20 cellular contexts compared by ENCODE assay signal in the genomic region with DNA sequence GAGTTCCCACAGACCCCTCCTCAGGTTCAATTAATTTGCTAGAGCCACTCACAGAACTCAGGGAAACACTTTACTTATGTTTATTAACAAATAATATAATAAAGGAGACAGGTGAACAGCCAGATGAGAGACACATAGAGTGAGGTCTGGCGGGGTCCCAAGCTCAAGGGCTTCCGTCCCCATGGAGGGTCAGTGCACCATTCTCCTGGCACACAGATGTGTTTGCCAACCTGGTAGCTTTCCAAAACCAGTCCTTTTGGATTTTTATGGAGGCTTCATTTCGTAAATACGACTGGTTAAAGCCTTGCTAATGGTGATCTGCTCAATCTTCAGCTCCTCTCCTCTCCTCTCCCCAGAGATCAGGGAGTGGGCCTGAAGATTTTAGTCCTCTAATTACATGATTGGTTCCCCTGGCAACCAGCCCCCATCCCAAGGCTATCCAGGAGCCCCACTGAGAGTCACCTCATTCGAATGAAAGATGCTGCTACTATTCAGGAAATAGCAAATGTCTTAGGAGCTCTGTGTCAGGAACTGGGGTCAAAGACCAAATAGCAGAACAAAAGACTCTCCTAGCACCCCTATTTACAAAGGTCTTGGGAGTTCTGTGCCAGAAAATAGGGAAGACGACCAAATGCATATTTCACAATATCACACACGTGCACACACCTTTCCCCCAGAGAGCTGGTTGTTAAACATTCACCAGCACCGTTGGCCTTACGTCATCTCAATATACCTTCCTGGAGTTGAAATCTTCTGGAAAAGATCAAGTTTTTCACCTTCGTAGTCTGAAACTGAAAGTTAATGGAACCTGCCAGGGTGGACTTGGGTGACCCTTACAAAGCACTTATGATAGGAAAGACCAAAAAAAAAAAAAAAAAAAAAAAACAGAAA. TPM values are rescaled to one million over a fixed set of nuclear protein-coding genes. Genes with fewer than 3 reads are reported as not detected.
DNase-seq lines count a peak whose midpoint lies in the region; ATAC-seq, FAIRE-seq and TF ChIP-seq lines count a peak whose summit lies in the region.
"Had no signal": no experiment of that assay in that cellular context is flagged by ENCODE, and none has a peak within 500 bp of the region (broad histone marks: within the 10 kb centered on the region; RNA-seq: fewer than 3 reads in every experiment).

No MANE protein-coding gene starts in this region.

- H3K4me3 ChIP-seq in A549: no peak overlapping the region
- no peak overlapping the region for H3K4me3 ChIP-seq in duodenal mucosa (ENCODE audit: low read depth in 1 of 2, low read length in 2 of 2)
- peak overlapping the region; percentile 16 to 41 for H3K4me3 ChIP-seq in mucosa of rectum (ENCODE audit: low read length in 2 of 2)
- H3K4me3 ChIP-seq: esophagus muscularis mucosa, heart left ventricle, SJCRH30 had no signal

- H3K4me1 ChIP-seq in A549 (peaks cover 14% of the 10 kb centered on the region), duodenal mucosa (ENCODE audit: control insufficient read depth in 1 of 2, insufficient read depth in 2 of 2, low read length in 2 of 2) (peaks cover 0 to 19% of the 10 kb centered on the region in 2 donors), mucosa of rectum (ENCODE audit: control insufficient read depth in 2 of 2, insufficient read depth in 2 of 2, low read length in 2 of 2) (peaks cover 12 to 16% of the 10 kb centered on the region in 2 donors)
- H3K4me1 ChIP-seq: esophagus muscularis mucosa, SJCRH30 had no signal

- H3K9ac ChIP-seq in duodenal mucosa (ENCODE audit: low read depth in 1 of 2, low read length in 2 of 2): peak overlapping the region in 1 of 2 donors; percentile 79
- H3K9ac ChIP-seq in mucosa of rectum (ENCODE audit: low read depth in 1 of 2, low read length in 2 of 2): peak overlapping the region; percentile 53 to 64

- CTCF ChIA-PET in A549 (lab: Yijun Ruan, JAX): interaction anchor here (0.8 to 3.1 kb wide), 3 partner anchors 31 to 197 kb away, joined by 3 to 15 read pairs (median 3); no protein-coding TSS in a partner anchor

- TF ChIP-seq CTCF in A549 (IDR thresholded peaks at IDR 0.05): no peak

- no peak for TF ChIP-seq POLR2A in A549 (IDR thresholded peaks at IDR 0.05; ENCODE audit: low read length)

- no peak for FAIRE-seq in A549 (lab: Jason Lieb, UNC)

- WGBS in A549 (ENCODE audit: missing lambda C conversion rate): 42% methylated on average over 10 of the region's 10 CpGs

- POLR2A ChIA-PET in A549 (lab: Yijun Ruan, JAX): no interaction called here

- peak overlapping the region; percentile 56 for H3K4me2 ChIP-seq in A549

- H3K36me3 ChIP-seq in duodenal mucosa (ENCODE audit: control insufficient read depth in 1 of 2, insufficient read depth in 2 of 2, low read length in 2 of 2): no peaks in the 10 kb centered on the region
- H3K36me3 ChIP-seq in mucosa of rectum (ENCODE audit: control insufficient read depth in 2 of 2, insufficient read depth in 2 of 2, low read length in 2 of 2): no peaks in the 10 kb centered on the region
- H3K36me3 ChIP-seq: esophagus muscularis mucosa, heart left ventricle, SJCRH30 had no signal

- peak in 1 of 2 experiments; percentile 34; a peak in 2 of 6 replicates for ATAC-seq in A549
- ATAC-seq: stimulated activated naive CD8-positive, alpha-beta T cell treated with anti-CD3 and anti-CD28 coated beads, Interleukin-15, amount 100 ng/mL, for 72 hours had no signal

- DNase-seq in A549 (ENCODE audit: low read depth in 1 of 2, low spot score in 1 of 2): peak in 1 of 2 experiments; percentile 35
- peak; percentile 80 for DNase-seq in NCI-H1092 (lab: John Stamatoyannopoulos, UW)
- no peak for DNase-seq in stimulated activated naive CD4-positive, alpha-beta T cell (lab: John Stamatoyannopoulos, UW)
- no peak for DNase-seq in cortex of kidney (lab: John Stamatoyannopoulos, UW)
- no peak for DNase-seq in activated naive CD4-positive, alpha-beta T cell treated with anti-CD3 and anti-CD28 coated beads, Interleukin-2, amount 50 U/mL, for 16 hours
- no peak for DNase-seq in NK-92 treated with Interleukin-12 subunit alpha and Interleukin-12 subunit beta, amount 100 ng/mL, for 24 hours (lab: John Stamatoyannopoulos, UW)
- DNase-seq: activated CD4-positive, alpha-beta T cell treated with anti-CD3 and anti-CD28 coated beads for 4 hours; activated CD8-positive, alpha-beta memory T cell treated with anti-CD3 and anti-CD28 coated beads, Interleukin-2, amount 50 U/mL, for 48 hours; activated naive CD4-positive, alpha-beta T cell; CD4-positive, alpha-beta memory T cell; islet precursor cell; KBM-7; naive B cell; NCI-H1048; SJCRH30; stimulated activated naive CD8-positive, alpha-beta T cell treated with anti-CD3 and anti-CD28 coated beads, Interleukin-15, amount 100 ng/mL, for 72 hours had no signal

- H3K27ac ChIP-seq in A549 (peak overlapping the region in 1 of 2 experiments; percentile 63; a peak in 3 of 6 replicates), duodenal mucosa (ENCODE audit: low read depth, low read length) (peak overlapping the region; percentile 89), mucosa of rectum (ENCODE audit: low read depth in 2 of 2, low read length in 2 of 2) (peak overlapping the region; percentile 90 to 93)
- H3K27ac ChIP-seq: esophagus muscularis mucosa, SJCRH30 had no signal

- no peak for TF ChIP-seq RAD21 in A549 (conservative IDR thresholded peaks at IDR 0.05 in 1 of 2, IDR thresholded peaks at IDR 0.05 in 1 of 2)

- no peaks in the 10 kb centered on the region for H3K27me3 ChIP-seq in duodenal mucosa (ENCODE audit: control insufficient read depth in 1 of 2, insufficient read depth in 2 of 2, low read length in 2 of 2)
- no peaks in the 10 kb centered on the region for H3K27me3 ChIP-seq in mucosa of rectum (ENCODE audit: control insufficient read depth in 2 of 2, insufficient read depth in 2 of 2, low read length in 2 of 2)
- H3K27me3 ChIP-seq: esophagus muscularis mucosa, heart left ventricle, SJCRH30 had no signal

- TF ChIP-seq EP300 in A549 (IDR thresholded peaks at IDR 0.05): no peak

- no peaks in the 10 kb centered on the region for H3K9me3 ChIP-seq in A549
- no peaks in the 10 kb centered on the region for H3K9me3 ChIP-seq in duodenal mucosa (ENCODE audit: control insufficient read depth in 1 of 2, low read length in 2 of 2)
- no peaks in the 10 kb centered on the region for H3K9me3 ChIP-seq in mucosa of rectum (ENCODE audit: control insufficient read depth in 2 of 2, low read length in 2 of 2)
- H3K9me3 ChIP-seq: SJCRH30 had no signal

TF ChIP-seq in A549, 52 proteins besides CTCF, POLR2A, EP300 and RAD21:
- TF ChIP-seq BHLHE40 (IDR thresholded peaks at IDR 0.05; ENCODE audit: low read depth, low read length) (0 out of 2 replicates have a peak, but pooled peaks have one; percentile 41), ESRRA (IDR thresholded peaks at IDR 0.05; ENCODE audit: borderline replicate concordance, low read length) (no peak), CEBPB (IDR thresholded peaks at IDR 0.05) (peak; percentile 37 to 50; a peak in 2 of 4 replicates)
TF ChIP-seq in A549: peak in this region for 2.

RNA-seq across cellular contexts. Expression of gene CAPRIN1, which starts 23.8 kb away (rescaled TPM):
- polyA plus RNA-seq in A549 (2011; rRNA removed) (224 and 255 TPM in 2 replicates), A549 (2017; fragmentation: RNase III; extraction: RNeasy Plus Mini Kit Qiagen cat#74134 plus additional on column Dnase treatment) (159 to 178 TPM (median 165 TPM) in 3 replicates)
- polyA plus RNA-seq in A549 (2012; cell fraction: cytosol; rRNA removed): 65.3 and 85.5 TPM in 2 replicates
- 86.8 and 107 TPM in 2 replicates for polyA plus RNA-seq in A549 (2012; cell fraction: nucleus; rRNA removed)
- polyA minus RNA-seq in A549 (2011; rRNA and poly(A)+ RNA removed): 349 and 390 TPM in 2 replicates

Comparison
In these comparisons a context has a peak if more than half of its experiments do, and no peak if none do; other contexts are left out.
1. H3K4me3 ChIP-seq: peak in mucosa of rectum (2 of 2); none in A549 (single experiment) and duodenal mucosa (0 of 2).